In genomic region chr3:94873751-94874150, GRCh38 we compare ENCODE assay signal across 36 cellular contexts.
"Had no signal": no experiment of that assay in that cellular context is flagged by ENCODE, and none has a peak within 500 bp of the region (broad histone marks: within the 10 kb centered on the region; RNA-seq: fewer than 3 reads in every experiment).

No MANE protein-coding gene starts in this region.

- H3K4me1 ChIP-seq: adrenal gland had no signal

- H3K9me3 Mint-ChIP-seq: activated B cell treated with CpG ODN at 0.5 μM for 24 hours; activated CD4-positive, alpha-beta T cell treated with anti-CD3 and anti-CD28 coated beads, Interleukin-2, amount 10 ng/mL, durations not matched to agents 24 days and 14 days; activated CD8-positive, alpha-beta T cell treated with anti-CD3 and anti-CD28 coated beads for 36 hours; activated naive CD8-positive, alpha-beta T cell treated with anti-CD3 and anti-CD28 coated beads for 36 hours; activated T-cell treated with anti-CD3 and anti-CD28 coated beads, Interleukin-2, amount 50 U/mL, for 4 hours; activated T-cell treated with anti-CD3 and anti-CD28 coated beads, Interleukin-2, amount 50 U/mL, for 72 hours; activated T-helper 17 cell treated with anti-CD3 and anti-CD28 coated beads, Interleukin-2, amount 50 U/mL, for 72 hours; brain; central memory CD8-positive, alpha-beta T cell; T-helper 1 cell treated with Interleukin-12 subunit alpha and Interleukin-12 subunit beta and Interleukin-4 antibody, amounts not matched to agents 30 μg/mL and 1 μg/mL, for 36 hours; T-helper 2 cell treated with Interferon-gamma antibody and Interleukin-4, amounts not matched to agents 5 μg/mL and 100 μg/mL, for 36 hours had no signal

- ATAC-seq: activated CD8-positive, alpha-beta T cell treated with anti-CD3 and anti-CD28 coated beads for 36 hours; activated naive CD4-positive, alpha-beta T cell treated with anti-CD3 and anti-CD28 coated beads, Interleukin-2, amount 50 U/mL, for 72 hours; activated T-cell treated with anti-CD3 and anti-CD28 coated beads, Interleukin-2, amount 50 U/mL, for 4 hours; activated T-cell treated with anti-CD3 and anti-CD28 coated beads, Interleukin-2, amount 50 U/mL, for 72 hours; activated T-helper 17 cell treated with anti-CD3 and anti-CD28 coated beads, Interleukin-2, amount 50 U/mL, for 72 hours had no signal

- H3K4me3 ChIP-seq: adrenal gland, cardiac muscle cell had no signal

- H3K4me1 Mint-ChIP-seq: activated B cell treated with CpG ODN at 0.5 μM for 24 hours; activated CD4-positive, alpha-beta T cell treated with anti-CD3 and anti-CD28 coated beads, Interleukin-2, amount 10 ng/mL, durations not matched to agents 24 days and 14 days; activated naive CD8-positive, alpha-beta T cell treated with anti-CD3 and anti-CD28 coated beads for 36 hours; activated T-helper 17 cell treated with anti-CD3 and anti-CD28 coated beads, Interleukin-2, amount 50 U/mL, for 72 hours; brain; central memory CD8-positive, alpha-beta T cell had no signal

- H3K27me3 ChIP-seq: adrenal gland, cardiac muscle cell had no signal

- DNase-seq: activated B cell treated with CpG ODN at 0.5 μM for 24 hours; activated CD4-positive, alpha-beta memory T cell treated with anti-CD3 and anti-CD28 coated beads for 36 hours; activated CD4-positive, alpha-beta T cell treated with anti-CD3 and anti-CD28 coated beads for 4 hours; activated CD4-positive, alpha-beta T cell treated with anti-CD3 and anti-CD28 coated beads, Interleukin-2, amount 10 ng/mL, durations not matched to agents 24 days and 14 days; activated CD4-positive, alpha-beta T cell treated with anti-CD3 and anti-CD28 coated beads, Interleukin-2, amount 50 U/mL, for 1 hour; activated CD4-positive, alpha-beta T cell treated with anti-CD3 and anti-CD28 coated beads, Interleukin-2, amount 50 U/mL, for 4 hours; activated CD4-positive, CD25-positive, alpha-beta regulatory T cell treated with anti-CD3 and anti-CD28 coated beads, Interleukin-2, amount 50 U/mL, for 72 hours; activated CD8-positive, alpha-beta memory T cell treated with anti-CD3 and anti-CD28 coated beads, Interleukin-2, amount 50 U/mL, for 4 hours; activated CD8-positive, alpha-beta T cell treated with anti-CD3 and anti-CD28 coated beads for 36 hours; activated effector memory CD4-positive, alpha-beta T cell treated with anti-CD3 and anti-CD28 coated beads, Interleukin-2, amount 50 U/mL, for 16 hours; activated gamma-delta T cell treated with Interleukin-2 at 50 U/mL for 16 hours; activated naive CD4-positive, alpha-beta T cell; activated naive CD4-positive, alpha-beta T cell treated with anti-CD3 and anti-CD28 coated beads for 36 hours; activated naive CD4-positive, alpha-beta T cell treated with anti-CD3 and anti-CD28 coated beads, Interleukin-2, amount 50 U/mL, for 16 hours; activated naive CD8-positive, alpha-beta T cell treated with anti-CD3 and anti-CD28 coated beads for 36 hours; activated T-cell treated with anti-CD3 and anti-CD28 coated beads for 4 hours; activated T-cell treated with anti-CD3 and anti-CD28 coated beads, Interleukin-2, amount 50 U/mL, for 1 hour; activated T-cell treated with anti-CD3 and anti-CD28 coated beads, Interleukin-2, amount 50 U/mL, for 4 hours; activated T-cell treated with anti-CD3 and anti-CD28 coated beads, Interleukin-2, amount 50 U/mL, for 72 hours; adrenal gland; amniotic stem cell; aorta; caudate nucleus; cerebellar nuclear complex; T-helper 1 cell; T-helper 2 cell; T-helper 9 cell had no signal

- H3K27ac ChIP-seq: adrenal gland, cardiac muscle cell, VCaP had no signal

- H3K27me3 Mint-ChIP-seq: activated B cell treated with CpG ODN at 0.5 μM for 24 hours; activated CD4-positive, alpha-beta memory T cell treated with anti-CD3 and anti-CD28 coated beads for 36 hours; activated CD4-positive, alpha-beta T cell treated with anti-CD3 and anti-CD28 coated beads, Interleukin-2, amount 10 ng/mL, durations not matched to agents 24 days and 14 days; activated CD8-positive, alpha-beta T cell treated with anti-CD3 and anti-CD28 coated beads for 36 hours; activated naive CD8-positive, alpha-beta T cell treated with anti-CD3 and anti-CD28 coated beads for 36 hours; activated T-helper 17 cell treated with anti-CD3 and anti-CD28 coated beads, Interleukin-2, amount 50 U/mL, for 72 hours; brain; central memory CD8-positive, alpha-beta T cell had no signal

- H3K4me3 Mint-ChIP-seq: activated B cell treated with CpG ODN at 0.5 μM for 24 hours; activated CD4-positive, alpha-beta memory T cell treated with anti-CD3 and anti-CD28 coated beads for 36 hours; activated CD4-positive, alpha-beta T cell treated with anti-CD3 and anti-CD28 coated beads, Interleukin-2, amount 10 ng/mL, durations not matched to agents 24 days and 14 days; activated CD8-positive, alpha-beta T cell treated with anti-CD3 and anti-CD28 coated beads for 36 hours; activated naive CD4-positive, alpha-beta T cell treated with anti-CD3 and anti-CD28 coated beads for 36 hours; activated naive CD8-positive, alpha-beta T cell treated with anti-CD3 and anti-CD28 coated beads for 36 hours; activated T-cell treated with anti-CD3 and anti-CD28 coated beads, Interleukin-2, amount 50 U/mL, for 4 hours; activated T-cell treated with anti-CD3 and anti-CD28 coated beads, Interleukin-2, amount 50 U/mL, for 72 hours; activated T-helper 1 cell treated with anti-CD3 and anti-CD28 coated beads, Interleukin-12 subunit alpha, Interleukin-12 subunit beta, Interleukin-2, Interleukin-4 antibody, amounts not matched to agents 30 ng/mL and 10 ng/mL and 1 ng/mL, durations not matched to agents 14 hours and 24 hours and 36 hours; activated T-helper 17 cell treated with anti-CD3 and anti-CD28 coated beads, Interleukin-2, amount 50 U/mL, for 72 hours; brain; central memory CD8-positive, alpha-beta T cell; T-helper 1 cell treated with Interleukin-12 subunit alpha and Interleukin-12 subunit beta and Interleukin-4 antibody, amounts not matched to agents 30 μg/mL and 1 μg/mL, for 36 hours; T-helper 2 cell treated with Interferon-gamma antibody and Interleukin-4, amounts not matched to agents 5 μg/mL and 100 μg/mL, for 36 hours had no signal

- H3K36me3 ChIP-seq: adrenal gland, cardiac muscle cell had no signal

- H3K27ac Mint-ChIP-seq: activated B cell treated with CpG ODN at 0.5 μM for 24 hours; activated CD4-positive, alpha-beta memory T cell treated with anti-CD3 and anti-CD28 coated beads for 36 hours; activated CD4-positive, alpha-beta T cell treated with anti-CD3 and anti-CD28 coated beads, Interleukin-2, amount 10 ng/mL, durations not matched to agents 24 days and 14 days; activated CD8-positive, alpha-beta T cell treated with anti-CD3 and anti-CD28 coated beads for 36 hours; activated naive CD4-positive, alpha-beta T cell treated with anti-CD3 and anti-CD28 coated beads for 36 hours; activated naive CD4-positive, alpha-beta T cell treated with anti-CD3 and anti-CD28 coated beads, Interleukin-2, amount 50 U/mL, for 72 hours; activated naive CD8-positive, alpha-beta T cell treated with anti-CD3 and anti-CD28 coated beads for 36 hours; activated T-cell treated with anti-CD3 and anti-CD28 coated beads, Interleukin-2, amount 50 U/mL, for 72 hours; activated T-helper 1 cell treated with anti-CD3 and anti-CD28 coated beads, Interleukin-12 subunit alpha, Interleukin-12 subunit beta, Interleukin-2, Interleukin-4 antibody, amounts not matched to agents 30 ng/mL and 10 ng/mL and 1 ng/mL, durations not matched to agents 14 hours and 24 hours and 36 hours; activated T-helper 17 cell treated with anti-CD3 and anti-CD28 coated beads, Interleukin-2, amount 50 U/mL, for 72 hours; brain; T-helper 1 cell treated with Interleukin-12 subunit alpha and Interleukin-12 subunit beta and Interleukin-4 antibody, amounts not matched to agents 30 μg/mL and 1 μg/mL, for 36 hours; T-helper 2 cell treated with Interferon-gamma antibody and Interleukin-4, amounts not matched to agents 5 μg/mL and 100 μg/mL, for 36 hours had no signal

- H3K36me3 Mint-ChIP-seq: activated CD4-positive, alpha-beta memory T cell treated with anti-CD3 and anti-CD28 coated beads for 36 hours; activated naive CD4-positive, alpha-beta T cell treated with anti-CD3 and anti-CD28 coated beads, Interleukin-2, amount 50 U/mL, for 72 hours; activated naive CD8-positive, alpha-beta T cell treated with anti-CD3 and anti-CD28 coated beads for 36 hours; brain had no signal

- H3K9me3 ChIP-seq: adrenal gland had no signal
